ENCODE assay signal across 1 cellular context in genomic region chr7:7182156-7183060, GRCh38.
A peak's percentile ranks its signal among the peaks of the same experiment; 100 is the strongest.
TF ChIP-seq lines count a peak whose summit lies in the region.

TSS of gene C1GALT1 (plus strand) at chr7:7182544. CDS start at chr7:7234320, 51,776 bp downstream.

TF ChIP-seq in SK-N-SH, 30 proteins besides CTCF, POLR2A, EP300 and RAD21 (continued from another document):
- TF ChIP-seq, protein P1, sequence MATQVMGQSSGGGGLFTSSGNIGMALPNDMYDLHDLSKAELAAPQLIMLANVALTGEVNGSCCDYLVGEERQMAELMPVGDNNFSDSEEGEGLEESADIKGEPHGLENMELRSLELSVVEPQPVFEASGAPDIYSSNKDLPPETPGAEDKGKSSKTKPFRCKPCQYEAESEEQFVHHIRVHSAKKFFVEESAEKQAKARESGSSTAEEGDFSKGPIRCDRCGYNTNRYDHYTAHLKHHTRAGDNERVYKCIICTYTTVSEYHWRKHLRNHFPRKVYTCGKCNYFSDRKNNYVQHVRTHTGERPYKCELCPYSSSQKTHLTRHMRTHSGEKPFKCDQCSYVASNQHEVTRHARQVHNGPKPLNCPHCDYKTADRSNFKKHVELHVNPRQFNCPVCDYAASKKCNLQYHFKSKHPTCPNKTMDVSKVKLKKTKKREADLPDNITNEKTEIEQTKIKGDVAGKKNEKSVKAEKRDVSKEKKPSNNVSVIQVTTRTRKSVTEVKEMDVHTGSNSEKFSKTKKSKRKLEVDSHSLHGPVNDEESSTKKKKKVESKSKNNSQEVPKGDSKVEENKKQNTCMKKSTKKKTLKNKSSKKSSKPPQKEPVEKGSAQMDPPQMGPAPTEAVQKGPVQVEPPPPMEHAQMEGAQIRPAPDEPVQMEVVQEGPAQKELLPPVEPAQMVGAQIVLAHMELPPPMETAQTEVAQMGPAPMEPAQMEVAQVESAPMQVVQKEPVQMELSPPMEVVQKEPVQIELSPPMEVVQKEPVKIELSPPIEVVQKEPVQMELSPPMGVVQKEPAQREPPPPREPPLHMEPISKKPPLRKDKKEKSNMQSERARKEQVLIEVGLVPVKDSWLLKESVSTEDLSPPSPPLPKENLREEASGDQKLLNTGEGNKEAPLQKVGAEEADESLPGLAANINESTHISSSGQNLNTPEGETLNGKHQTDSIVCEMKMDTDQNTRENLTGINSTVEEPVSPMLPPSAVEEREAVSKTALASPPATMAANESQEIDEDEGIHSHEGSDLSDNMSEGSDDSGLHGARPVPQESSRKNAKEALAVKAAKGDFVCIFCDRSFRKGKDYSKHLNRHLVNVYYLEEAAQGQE (IDR thresholded peaks at IDR 0.05; ENCODE audit: low read depth, low read length): no peak
- TF ChIP-seq TAF1 (IDR thresholded peaks at IDR 0.05; ENCODE audit: borderline replicate concordance, low read depth, low read length) (peak; percentile 97), ELF1 (IDR thresholded peaks at IDR 0.05) (no peak; the same call in 1 of the 2 replicates), FOXM1 (IDR thresholded peaks at IDR 0.05; ENCODE audit: low read depth) (no peak), MAX (IDR thresholded peaks at IDR 0.05; ENCODE audit: low read depth) (peak; percentile 36), PBX3 (IDR thresholded peaks at IDR 0.05) (no peak; the same call in 1 of the 2 replicates), MEF2A (IDR thresholded peaks at IDR 0.05; ENCODE audit: borderline replicate concordance, low read depth) (no peak)
- TF ChIP-seq, protein P2, sequence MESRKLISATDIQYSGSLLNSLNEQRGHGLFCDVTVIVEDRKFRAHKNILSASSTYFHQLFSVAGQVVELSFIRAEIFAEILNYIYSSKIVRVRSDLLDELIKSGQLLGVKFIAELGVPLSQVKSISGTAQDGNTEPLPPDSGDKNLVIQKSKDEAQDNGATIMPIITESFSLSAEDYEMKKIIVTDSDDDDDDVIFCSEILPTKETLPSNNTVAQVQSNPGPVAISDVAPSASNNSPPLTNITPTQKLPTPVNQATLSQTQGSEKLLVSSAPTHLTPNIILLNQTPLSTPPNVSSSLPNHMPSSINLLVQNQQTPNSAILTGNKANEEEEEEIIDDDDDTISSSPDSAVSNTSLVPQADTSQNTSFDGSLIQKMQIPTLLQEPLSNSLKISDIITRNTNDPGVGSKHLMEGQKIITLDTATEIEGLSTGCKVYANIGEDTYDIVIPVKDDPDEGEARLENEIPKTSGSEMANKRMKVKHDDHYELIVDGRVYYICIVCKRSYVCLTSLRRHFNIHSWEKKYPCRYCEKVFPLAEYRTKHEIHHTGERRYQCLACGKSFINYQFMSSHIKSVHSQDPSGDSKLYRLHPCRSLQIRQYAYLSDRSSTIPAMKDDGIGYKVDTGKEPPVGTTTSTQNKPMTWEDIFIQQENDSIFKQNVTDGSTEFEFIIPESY (IDR thresholded peaks at IDR 0.05; ENCODE audit: borderline replicate concordance, low read depth): no peak
